ENCODE assay signal across 8 cellular contexts in the genomic region with DNA sequence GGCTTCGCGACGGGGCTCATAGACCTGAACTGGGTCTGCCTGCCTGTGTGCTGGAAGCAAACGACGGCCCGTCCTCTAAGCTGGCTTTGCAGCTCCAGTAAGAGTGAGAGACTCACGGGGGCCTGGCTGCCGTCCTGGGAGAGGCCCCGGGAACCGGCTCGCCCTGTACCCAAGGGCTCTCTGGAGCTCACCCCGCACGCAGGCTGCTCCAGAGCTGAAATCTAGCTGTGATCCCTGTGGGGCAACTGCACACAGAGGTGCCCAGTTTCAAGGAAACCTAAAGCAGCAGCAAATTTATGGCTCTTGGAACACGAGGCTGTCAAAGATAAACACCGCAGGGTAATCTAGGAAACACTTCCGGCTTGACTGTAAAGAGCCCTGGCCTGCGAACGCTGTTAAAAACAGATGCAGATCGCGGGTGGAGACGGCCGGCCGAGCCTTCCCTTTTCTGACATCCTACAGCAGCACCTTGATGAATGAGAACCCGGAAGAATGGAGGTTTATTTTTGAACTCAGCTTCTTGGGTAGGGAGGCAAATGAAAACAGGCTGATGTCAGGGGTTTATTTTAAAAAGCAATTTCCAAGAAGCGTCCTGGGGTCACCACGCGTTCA. TPM values are rescaled to one million over a fixed set of nuclear protein-coding genes. Genes with fewer than 3 reads are reported as not detected.
DNase-seq lines count a peak whose midpoint lies in the region; ATAC-seq and TF ChIP-seq lines count a peak whose summit lies in the region.

No MANE protein-coding gene starts in this region.

- CTCF ChIA-PET in CD4-positive, alpha-beta memory T cell (lab: Charles Lee; ENCODE audit: partially characterized antibody) = interaction anchor here (1.6 to 16.2 kb wide), 4 partner anchors 9 to 47 kb away, joined by 3 to 220 read pairs (median 39); no protein-coding TSS in a partner anchor
- CTCF ChIA-PET in naive thymus-derived CD4-positive, alpha-beta T cell (lab: Charles Lee) = interaction anchor here (0.7 kb wide), 1 partner anchor 1284 kb away, joined by 3 read pairs; no protein-coding TSS in a partner anchor
- CTCF ChIA-PET in Calu3 (lab: Charles Lee) = no interaction called here

- H3K4me3 Mint-ChIP-seq in CD4-positive, alpha-beta memory T cell = peak overlapping the region in 6 of 8 donors; percentile 27 to 71 (median 56)
- peak overlapping the region; percentile 57 to 84 (median 71) for H3K4me3 Mint-ChIP-seq in naive thymus-derived CD4-positive, alpha-beta T cell
- H3K4me3 Mint-ChIP-seq in Calu3 (ENCODE audit: low read depth, unreplicated experiment) = no peak overlapping the region

- no peaks in the 10 kb centered on the region for H3K27me3 ChIP-seq in CD4-positive, alpha-beta memory T cell (ENCODE audit: insufficient read depth, low read length)
- H3K27me3 ChIP-seq in colonic mucosa = no peaks in the 10 kb centered on the region
- H3K27me3 ChIP-seq in naive thymus-derived CD4-positive, alpha-beta T cell (ENCODE audit: control insufficient read depth in 2 of 2, insufficient read depth in 2 of 2, low read length in 2 of 2) = no peaks in the 10 kb centered on the region

- peaks cover 63% of the 10 kb centered on the region for H3K4me1 ChIP-seq in CD4-positive, alpha-beta memory T cell (ENCODE audit: insufficient read depth, low read length)
- peaks cover 15% of the 10 kb centered on the region for H3K4me1 ChIP-seq in colonic mucosa
- peaks cover 22 to 44% of the 10 kb centered on the region in 2 donors for H3K4me1 ChIP-seq in naive thymus-derived CD4-positive, alpha-beta T cell (ENCODE audit: control insufficient read depth in 2 of 2, insufficient read depth in 2 of 2, low read length in 2 of 2)

- H3K27ac ChIP-seq in CD4-positive, alpha-beta memory T cell (ENCODE audit: low read depth, low read length) = no peak overlapping the region
- H3K27ac ChIP-seq in colonic mucosa = peak overlapping the region; percentile 70
- H3K27ac ChIP-seq in naive thymus-derived CD4-positive, alpha-beta T cell (ENCODE audit: low read depth, low read length) = no peak overlapping the region

- H3K9me3 ChIP-seq in CD4-positive, alpha-beta memory T cell (ENCODE audit: control insufficient read depth in 1 of 2, low read length in 2 of 2) = no peaks in the 10 kb centered on the region
- no peaks in the 10 kb centered on the region for H3K9me3 ChIP-seq in colonic mucosa
- H3K9me3 ChIP-seq in naive thymus-derived CD4-positive, alpha-beta T cell (ENCODE audit: control insufficient read depth in 2 of 3, low read length in 3 of 3) = no peaks in the 10 kb centered on the region

- TF ChIP-seq CTCF in colonic mucosa (IDR thresholded peaks at IDR 0.05) (no peak), Calu3 (IDR thresholded peaks at IDR 0.05; ENCODE audit: unreplicated experiment) (no peak)

- H3K4me1 Mint-ChIP-seq in CD4-positive, alpha-beta memory T cell = peaks cover 36 to 73% (median 52%) of the 10 kb centered on the region in 4 donors
- peaks cover 34 to 70% (median 65%) of the 10 kb centered on the region in 7 donors for H3K4me1 Mint-ChIP-seq in naive thymus-derived CD4-positive, alpha-beta T cell
- H3K4me1 Mint-ChIP-seq in Calu3 (ENCODE audit: low read depth, unreplicated experiment) = no peaks in the 10 kb centered on the region

- peak overlapping the region in 1 of 2 donors; percentile 77 for H3K9ac ChIP-seq in colonic mucosa (ENCODE audit: low read depth in 2 of 2, low read length in 2 of 2)

- no TSS peak for BruUV-seq in Calu3 (replicated peaks; lab: Mats Ljungman, UMichigan)

- H3K36me3 ChIP-seq in CD4-positive, alpha-beta memory T cell (ENCODE audit: insufficient read depth, low read length) = no peaks in the 10 kb centered on the region
- H3K36me3 ChIP-seq in colonic mucosa = no peaks in the 10 kb centered on the region
- no peaks in the 10 kb centered on the region for H3K36me3 ChIP-seq in naive thymus-derived CD4-positive, alpha-beta T cell (ENCODE audit: control insufficient read depth in 2 of 3, insufficient read depth in 3 of 3, low read length in 3 of 3)

- peaks cover 0 to 2% of the 10 kb centered on the region in 2 donors for H3K36me3 Mint-ChIP-seq in CD4-positive, alpha-beta memory T cell
- H3K36me3 Mint-ChIP-seq in naive thymus-derived CD4-positive, alpha-beta T cell = peaks cover 0 to 9% (median 0%) of the 10 kb centered on the region in 5 donors
- peaks cover 65% of the 10 kb centered on the region for H3K36me3 Mint-ChIP-seq in Calu3 (ENCODE audit: insufficient read depth, unreplicated experiment)

- H3K9me3 Mint-ChIP-seq in CD4-positive, alpha-beta memory T cell = peaks cover 0 to 2% (median 0%) of the 10 kb centered on the region in 8 donors
- no peaks in the 10 kb centered on the region for H3K9me3 Mint-ChIP-seq in naive thymus-derived CD4-positive, alpha-beta T cell
- no peaks in the 10 kb centered on the region for H3K9me3 Mint-ChIP-seq in Calu3 (ENCODE audit: low read depth, unreplicated experiment)

- peak overlapping the region; percentile 24 to 87 (median 67) for H3K27ac Mint-ChIP-seq in CD4-positive, alpha-beta memory T cell
- H3K27ac Mint-ChIP-seq in naive thymus-derived CD4-positive, alpha-beta T cell = peak overlapping the region in 8 of 9 donors; percentile 39 to 89 (median 84)
- no peak overlapping the region for H3K27ac Mint-ChIP-seq in Calu3 (ENCODE audit: unreplicated experiment)

- H3K27me3 Mint-ChIP-seq in CD4-positive, alpha-beta memory T cell = peaks cover 0 to 3% of the 10 kb centered on the region in 2 donors
- H3K27me3 Mint-ChIP-seq in naive thymus-derived CD4-positive, alpha-beta T cell = peaks cover 0 to 10% (median 4%) of the 10 kb centered on the region in 5 donors
- no peaks in the 10 kb centered on the region for H3K27me3 Mint-ChIP-seq in Calu3 (ENCODE audit: unreplicated experiment)

- POLR2A ChIA-PET in CD4-positive, alpha-beta memory T cell (lab: Charles Lee; ENCODE audit: partially characterized antibody) = interaction anchor here (3.2 kb wide), 1 partner anchor 18 kb away, joined by 13 read pairs; no protein-coding TSS in a partner anchor
- POLR2A ChIA-PET in naive thymus-derived CD4-positive, alpha-beta T cell (lab: Charles Lee) = interaction anchor here (0.9 to 2.2 kb wide), 4 partner anchors 8 to 44 kb away, joined by 3 to 6 read pairs (median 3); no protein-coding TSS in a partner anchor

- intact Hi-C loops in CD4-positive, alpha-beta memory T cell (cut with micrococcal nuclease) = loop anchor here (10.0 kb wide), 1 partner anchor 1143 kb away; the partner anchor contains the start of gene PSMG3
- intact Hi-C loops in colonic mucosa (cut with DNase I) = no loop called here
- intact Hi-C loops in naive thymus-derived CD4-positive, alpha-beta T cell (cut with micrococcal nuclease) = loop anchor here in 1 of 2 donors (2.0 to 5.0 kb wide), 2 partner anchors 19 to 125 kb away; partner anchors contain the start of gene GNA12
- intact Hi-C loops in Calu3 (cut with micrococcal nuclease; ENCODE audit: unreplicated experiment) = no loop called here

- peak in 3 of 5 donors; percentile 15 to 32 (median 26) for DNase-seq in CD4-positive, alpha-beta memory T cell
- DNase-seq in NCI-H2029 (lab: John Stamatoyannopoulos, UW) = peak; percentile 64
- peak; percentile 83 for DNase-seq in colonic mucosa
- peak in 7 of 9 donors; percentile 34 to 67 (median 56) for DNase-seq in naive thymus-derived CD4-positive, alpha-beta T cell
- DNase-seq in Calu3 = no peak
- no peak for DNase-seq in NCI-H2196 (lab: John Stamatoyannopoulos, UW; ENCODE audit: unreplicated experiment)

- no peak overlapping the region for H3K4me3 ChIP-seq in CD4-positive, alpha-beta memory T cell (ENCODE audit: low read length in 2 of 2)
- H3K4me3 ChIP-seq in colonic mucosa = no peak overlapping the region
- no peak overlapping the region for H3K4me3 ChIP-seq in naive thymus-derived CD4-positive, alpha-beta T cell (ENCODE audit: low read length)

- peak; percentile 33 for ATAC-seq in naive thymus-derived CD4-positive, alpha-beta T cell
- ATAC-seq in GM18909 (IDR thresholded peaks at IDR 0.05; ENCODE audit: poor library complexity, unreplicated experiment) = no peak
- no peak for ATAC-seq in GM19324 (IDR thresholded peaks at IDR 0.05; ENCODE audit: low FRiP score, unreplicated experiment)

RNA-seq across cellular contexts. Expression of gene AMZ1, which starts 29.4 kb away (rescaled TPM):
- 1 to 10 TPM; 1.6 to 2.0 TPM for total RNA-seq in CD4-positive, alpha-beta memory T cell
- polyA plus RNA-seq in CD4-positive, alpha-beta memory T cell = under 1 TPM in 1 of 2 donors, not detected in 1; 0.15 TPM
- total RNA-seq in colonic mucosa (under 1 TPM in 1 of 2 donors, not detected in 1; 0.08 TPM), Calu3 (2022) (0.12 and 0.44 TPM in 2 replicates)
- 1 to 10 TPM in 1 of 5 experiments, under 1 TPM in 4; 0.07 to 2.4 (median 0.80) TPM for total RNA-seq in naive thymus-derived CD4-positive, alpha-beta T cell
- under 1 TPM; 0.07 to 0.13 TPM for polyA plus RNA-seq in naive thymus-derived CD4-positive, alpha-beta T cell

Comparison
In these comparisons a context has a peak if more than half of its experiments do, and no peak if none do; other contexts are left out.
1. DNase-seq: peak in CD4-positive, alpha-beta memory T cell (3 of 5), NCI-H2029 (single experiment), colonic mucosa (single experiment) and naive thymus-derived CD4-positive, alpha-beta T cell (7 of 9); none in Calu3 (single experiment) and NCI-H2196 (single experiment).